In the genomic region with DNA sequence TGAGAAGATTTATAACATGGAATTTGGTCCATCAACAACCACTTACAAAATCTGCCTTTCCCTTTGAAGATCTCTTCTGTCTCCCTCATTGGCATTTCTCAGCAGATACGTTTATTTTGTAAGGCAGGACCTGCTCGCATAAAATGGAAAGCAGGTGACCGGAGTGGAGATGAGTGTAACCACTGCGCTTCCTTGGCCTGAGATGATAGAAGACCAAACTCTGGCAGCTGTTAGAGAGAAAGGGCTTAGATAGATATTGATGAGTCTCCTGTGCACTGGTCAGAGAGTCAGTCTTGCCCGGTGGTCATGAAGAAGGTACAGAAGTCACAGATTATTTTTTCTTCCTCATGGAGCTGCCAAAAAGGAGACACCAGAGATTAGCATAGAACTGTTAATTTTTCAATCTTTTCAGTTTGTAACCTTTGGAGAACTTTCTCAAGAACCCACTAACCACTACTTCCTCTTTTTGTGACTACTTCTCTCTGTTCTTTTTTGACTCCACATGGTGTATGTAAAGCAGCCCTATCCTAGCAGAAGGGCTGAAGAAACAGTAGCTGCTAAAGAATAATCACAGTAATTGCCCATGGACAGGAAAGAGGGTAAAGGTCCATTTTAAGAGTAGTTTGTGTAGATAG, we compare ENCODE assay signal across 10 cellular contexts. TPM values are rescaled to one million over a fixed set of nuclear protein-coding genes. Genes with fewer than 3 reads are reported as not detected.
DNase-seq lines count a peak whose midpoint lies in the region; ATAC-seq and TF ChIP-seq lines count a peak whose summit lies in the region.
"Had no signal": no experiment of that assay in that cellular context is flagged by ENCODE, and none has a peak within 500 bp of the region (broad histone marks: within the 10 kb centered on the region; RNA-seq: fewer than 3 reads in every experiment).

No MANE protein-coding gene starts in this region.

- H3K36me3 ChIP-seq in mucosa of descending colon (ENCODE audit: low read depth) = no peaks in the 10 kb centered on the region
- H3K36me3 ChIP-seq: upper lobe of left lung had no signal

- no peak overlapping the region for H3K4me3 ChIP-seq in Jurkat, Clone E6-1 (ENCODE audit: low read length)
- H3K4me3 ChIP-seq in mucosa of descending colon = no peak overlapping the region
- H3K4me3 ChIP-seq: skin epidermis, upper lobe of left lung had no signal

- ATAC-seq in GM18870 (IDR thresholded peaks at IDR 0.05; ENCODE audit: unreplicated experiment) (peak; percentile 97), HG02623 (IDR thresholded peaks at IDR 0.05; ENCODE audit: unreplicated experiment) (peak; percentile 98), mucosa of descending colon (peak; percentile 56)

- no peaks in the 10 kb centered on the region for H3K9me3 ChIP-seq in mucosa of descending colon
- H3K9me3 ChIP-seq: upper lobe of left lung had no signal

- peak; percentile 86 for DNase-seq in Jurkat, Clone E6-1 (ENCODE audit: low read depth, low spot score)
- DNase-seq in mucosa of descending colon = no peak
- no peak for DNase-seq in SW 1271 (lab: John Stamatoyannopoulos, UW)
- DNase-seq in activated naive CD4-positive, alpha-beta T cell treated with Interleukin-2 at 50 U/mL for 16 hours = no peak
- DNase-seq in superior temporal gyrus (ENCODE audit: extremely low spot score) = no peak
- no peak for DNase-seq in NCI-H146 (lab: John Stamatoyannopoulos, UW)
- DNase-seq: upper lobe of left lung had no signal

- intact Hi-C loops in mucosa of descending colon (cut with DNase I, micrococcal nuclease) = no loop called here

- H3K4me1 ChIP-seq in mucosa of descending colon (ENCODE audit: low read depth) = no peaks in the 10 kb centered on the region
- H3K4me1 ChIP-seq: upper lobe of left lung had no signal

- no peak for TF ChIP-seq CTCF in mucosa of descending colon (IDR thresholded peaks at IDR 0.05)

RNA-seq across cellular contexts. Expression of gene FCRL3, which starts 47.6 kb away (rescaled TPM):
- polyA plus RNA-seq in Jurkat, Clone E6-1 (2012; ENCODE audit: insufficient read depth, insufficient read length) = not detected
- under 1 TPM in 2 of 3 donors, not detected in 1; 0.36 to 0.69 TPM for total RNA-seq in mucosa of descending colon

RNA-seq across cellular contexts. Expression of gene FCRL4, which starts 55.1 kb away (rescaled TPM):
- not detected for polyA plus RNA-seq in Jurkat, Clone E6-1 (2012; ENCODE audit: insufficient read depth, insufficient read length)
- under 1 TPM in 2 of 3 donors, not detected in 1; 0.09 to 0.12 TPM for total RNA-seq in mucosa of descending colon
- total RNA-seq: upper lobe of left lung had no signal
